1 cellular context compared by ENCODE assay signal in genomic region chr6:43878127-43878634, GRCh38.
TF ChIP-seq lines count a peak whose summit lies in the region.

No MANE protein-coding gene starts in this region.

TF ChIP-seq in K562, 482 proteins besides CTCF, POLR2A, EP300 and RAD21 (continued from another document):
- TF ChIP-seq JUNB (CRISPR knock-in tag; conservative IDR thresholded peaks at IDR 0.05) (no peak), JUN (IDR thresholded peaks at IDR 0.05; ENCODE audit: borderline replicate concordance, low read depth, low read length) (no peak), JUN (CRISPR knock-in tag; IDR thresholded peaks at IDR 0.05; ENCODE audit: borderline replicate concordance) (no peak), ZNF184 (CRISPR knock-in tag; IDR thresholded peaks at IDR 0.05) (no peak), ZNF609 (CRISPR knock-in tag; IDR thresholded peaks at IDR 0.05; ENCODE audit: borderline replicate concordance) (no peak), AFF1 (IDR thresholded peaks at IDR 0.05; ENCODE audit: low read depth in 1 of 2, partially characterized antibody in 2 of 2) (peak in 1 of 2 experiments; percentile 19), ATF7 (IDR thresholded peaks at IDR 0.05) (0 out of 2 replicates have a peak, but pooled peaks have one; percentile 33), XRCC5 (IDR thresholded peaks at IDR 0.05; ENCODE audit: low read depth, low read length) (no peak), MTA1 (IDR thresholded peaks at IDR 0.05; ENCODE audit: borderline replicate concordance) (0 out of 2 replicates have a peak, but pooled peaks have one; percentile 53), ZNF282 (CRISPR knock-in tag; IDR thresholded peaks at IDR 0.05) (no peak), HMBOX1 (IDR thresholded peaks at IDR 0.05) (no peak), NFYB (IDR thresholded peaks at IDR 0.05; ENCODE audit: extremely low read depth, insufficient read length) (no peak), TCF15 (CRISPR knock-in tag; IDR thresholded peaks at IDR 0.05) (no peak), HDAC1 (IDR thresholded peaks at IDR 0.05) (peak in 1 of 2 experiments; percentile 7; a peak in 1 of 4 replicates), MLLT1 (IDR thresholded peaks at IDR 0.05) (no peak), ZNF589 (CRISPR knock-in tag; IDR thresholded peaks at IDR 0.05; ENCODE audit: low read depth) (0 out of 2 replicates have a peak, but pooled peaks have one; percentile 18), RBM25 (IDR thresholded peaks at IDR 0.05; ENCODE audit: low read depth, low read length, severe bottlenecking) (no peak), DMBX1 (CRISPR knock-in tag; IDR thresholded peaks at IDR 0.05; ENCODE audit: borderline replicate concordance) (no peak), ATF2 (CRISPR knock-in tag; IDR thresholded peaks at IDR 0.05) (no peak), VEZF1 (CRISPR knock-in tag; IDR thresholded peaks at IDR 0.05) (peak; percentile 61), ILK (tag; IDR thresholded peaks at IDR 0.05; ENCODE audit: borderline replicate concordance, low read depth) (no peak), CHD7 (IDR thresholded peaks at IDR 0.05; ENCODE audit: low read depth, low read length) (no peak), ZNF41 (CRISPR knock-in tag; conservative IDR thresholded peaks at IDR 0.05) (no peak), RBM34 (IDR thresholded peaks at IDR 0.05; ENCODE audit: borderline replicate concordance, insufficient read depth, low read length) (no peak), ZNF561 (CRISPR knock-in tag; conservative IDR thresholded peaks at IDR 0.05) (no peak), MAFG (tag; conservative IDR thresholded peaks at IDR 0.05) (no peak), MECOM (CRISPR knock-in tag; IDR thresholded peaks at IDR 0.05) (no peak)
